Comparison of ENCODE assay signal across 10 cellular contexts in genomic region chr2:172416447-172417058, GRCh38.
"Had no signal": no experiment of that assay in that cellular context is flagged by ENCODE, and none has a peak within 500 bp of the region (broad histone marks: within the 10 kb centered on the region; RNA-seq: fewer than 3 reads in every experiment).

No MANE protein-coding gene starts in this region.

- ATAC-seq: activated CD8-positive, alpha-beta T cell treated with anti-CD3 and anti-CD28 coated beads, Interleukin-2, amount 10 ng/mL, durations not matched to agents 7 days and 5 days; foreskin keratinocyte; heart left ventricle had no signal

- H3K4me1 ChIP-seq: foreskin keratinocyte, heart left ventricle, prostate gland, sigmoid colon had no signal

- H3K4me3 ChIP-seq: cardiac muscle cell, heart left ventricle, prostate gland, sigmoid colon had no signal

- H3K36me3 ChIP-seq: cardiac muscle cell, heart left ventricle, prostate gland, sigmoid colon had no signal

- H3K27me3 ChIP-seq: foreskin keratinocyte, heart left ventricle, sigmoid colon had no signal

- H3K9me3 ChIP-seq: heart left ventricle, prostate gland had no signal

- H3K27ac ChIP-seq: cardiac muscle cell, foreskin keratinocyte, heart left ventricle, prostate gland, sigmoid colon had no signal

- DNase-seq: activated CD4-positive, alpha-beta T cell treated with anti-CD3 and anti-CD28 coated beads for 4 hours; activated CD8-positive, alpha-beta memory T cell treated with anti-CD3 and anti-CD28 coated beads, Interleukin-2, amount 50 U/mL, for 48 hours; activated CD8-positive, alpha-beta T cell treated with anti-CD3 and anti-CD28 coated beads, Interleukin-2, amount 10 ng/mL, durations not matched to agents 7 days and 5 days; activated naive CD4-positive, alpha-beta T cell; foreskin keratinocyte; heart left ventricle; mammary epithelial cell; sigmoid colon had no signal
